ENCODE assay signal across 9 cellular contexts in genomic region chr9:103798620-103799019, GRCh38.
DNase-seq lines count a peak whose midpoint lies in the region; ATAC-seq and TF ChIP-seq lines count a peak whose summit lies in the region.
"Had no signal": no experiment of that assay in that cellular context is flagged by ENCODE, and none has a peak within 500 bp of the region (broad histone marks: within the 10 kb centered on the region; RNA-seq: fewer than 3 reads in every experiment).

No MANE protein-coding gene starts in this region.

- WGBS in thyroid gland, 2 donors = 65 to 67% methylated on average over 1 of the region's 1 CpG
- 47% methylated on average over 1 of the region's 1 CpG for WGBS in esophagus muscularis mucosa

- POLR2A ChIA-PET in PC-9 (lab: Charles Lee; ENCODE audit: unreplicated experiment) = no interaction called here

- peaks cover 13% of the 10 kb centered on the region; the same call in 1 of the 2 replicates for H3K9me3 ChIP-seq in PC-9 (ENCODE audit: insufficient read depth, low read depth)
- H3K9me3 ChIP-seq in lower lobe of right lung = no peaks in the 10 kb centered on the region
- H3K9me3 ChIP-seq in thyroid gland = no peaks in the 10 kb centered on the region
- H3K9me3 ChIP-seq in esophagus muscularis mucosa = no peaks in the 10 kb centered on the region
- H3K9me3 ChIP-seq: right lobe of liver had no signal

- no TSS peak for BruUV-seq in PC-9 (replicated peaks; lab: Mats Ljungman, UMichigan)

- H2AFZ ChIP-seq in PC-9 = peak overlapping the region; percentile 66

- ATAC-seq in GM19025 (IDR thresholded peaks at IDR 0.05; ENCODE audit: low read depth, unreplicated experiment) (peak; percentile 96), HG03095 (IDR thresholded peaks at IDR 0.05; ENCODE audit: unreplicated experiment) (peak; percentile 100), lower lobe of right lung (peak; percentile 49 to 75)

- TF ChIP-seq POLR2A in thyroid gland (IDR thresholded peaks at IDR 0.05) (no peak), esophagus muscularis mucosa (IDR thresholded peaks at IDR 0.05; ENCODE audit: low read depth) (no peak)

- H3K27me3 ChIP-seq in PC-9 (ENCODE audit: insufficient read depth, low read depth) (no peaks in the 10 kb centered on the region), lower lobe of right lung (ENCODE audit: low read depth) (no peaks in the 10 kb centered on the region), thyroid gland (no peaks in the 10 kb centered on the region), esophagus muscularis mucosa (no peaks in the 10 kb centered on the region)
- H3K27me3 ChIP-seq: right lobe of liver had no signal

- intact Hi-C loops in PC-9 (cut with micrococcal nuclease; ENCODE audit: unreplicated experiment) = no loop called here
- intact Hi-C loops in lower lobe of right lung (cut with DNase I) = no loop called here
- intact Hi-C loops in thyroid gland (cut with DNase I) = no loop called here
- intact Hi-C loops in esophagus muscularis mucosa (cut with DNase I) = no loop called here

- TF ChIP-seq EP300 in esophagus muscularis mucosa (IDR thresholded peaks at IDR 0.05) = no peak

- DNase-seq in COLO829 (ENCODE audit: low spot score) = peak; percentile 6
- peak in 1 of 2 experiments; percentile 65 for DNase-seq in PC-9
- DNase-seq in lower lobe of right lung = no peak
- DNase-seq in thyroid gland = no peak
- DNase-seq in anterior cingulate cortex (lab: John Stamatoyannopoulos, UW) = no peak
- no peak for DNase-seq in esophagus muscularis mucosa (ENCODE audit: extremely low spot score)
- DNase-seq: right lobe of liver had no signal

- no peaks in the 10 kb centered on the region for H3K36me3 ChIP-seq in PC-9 (ENCODE audit: low read depth)
- no peaks in the 10 kb centered on the region for H3K36me3 ChIP-seq in lower lobe of right lung
- H3K36me3 ChIP-seq in thyroid gland = no peaks in the 10 kb centered on the region
- no peaks in the 10 kb centered on the region for H3K36me3 ChIP-seq in esophagus muscularis mucosa
- H3K36me3 ChIP-seq: right lobe of liver had no signal

- H3K4me1 ChIP-seq in PC-9 (replicated peaks; ENCODE audit: insufficient read depth) (peaks cover 16% of the 10 kb centered on the region), lower lobe of right lung (no peaks in the 10 kb centered on the region), thyroid gland (no peaks in the 10 kb centered on the region), esophagus muscularis mucosa (no peaks in the 10 kb centered on the region)
- H3K4me1 ChIP-seq: right lobe of liver had no signal

- H3F3A ChIP-seq in PC-9 (ENCODE audit: insufficient read depth, low read depth) = peaks cover 16% of the 10 kb centered on the region

- no peaks in the 10 kb centered on the region for H3K79me2 ChIP-seq in PC-9 (ENCODE audit: low read depth)

- CTCF ChIA-PET in PC-9 (lab: Charles Lee) = no interaction called here

- no peaks in the 10 kb centered on the region for H4K20me1 ChIP-seq in PC-9 (ENCODE audit: insufficient read depth)

- TF ChIP-seq CTCF in PC-9 (conservative IDR thresholded peaks at IDR 0.05) (no peak), lower lobe of right lung (IDR thresholded peaks at IDR 0.05) (no peak), thyroid gland (IDR thresholded peaks at IDR 0.05) (no peak), esophagus muscularis mucosa (IDR thresholded peaks at IDR 0.05) (no peak)

- peak overlapping the region; percentile 16; the same call in 1 of the 2 replicates for H3K4me3 ChIP-seq in PC-9
- no peak overlapping the region for H3K4me3 ChIP-seq in lower lobe of right lung
- H3K4me3 ChIP-seq in thyroid gland (replicated peaks in 1 of 3) = no peak overlapping the region
- no peak overlapping the region for H3K4me3 ChIP-seq in esophagus muscularis mucosa
- H3K4me3 ChIP-seq: right lobe of liver had no signal

- peak overlapping the region; percentile 56 for H3K4me2 ChIP-seq in PC-9

- no peaks in the 10 kb centered on the region for H3K9me2 ChIP-seq in PC-9 (ENCODE audit: insufficient read depth)

- H3K27ac ChIP-seq in PC-9 (peak overlapping the region; percentile 66), lower lobe of right lung (no peak overlapping the region), thyroid gland (no peak overlapping the region), esophagus muscularis mucosa (replicated peaks in 1 of 4) (no peak overlapping the region)
- H3K27ac ChIP-seq: right lobe of liver had no signal
